13 cellular contexts compared by ENCODE assay signal in the genomic region with DNA sequence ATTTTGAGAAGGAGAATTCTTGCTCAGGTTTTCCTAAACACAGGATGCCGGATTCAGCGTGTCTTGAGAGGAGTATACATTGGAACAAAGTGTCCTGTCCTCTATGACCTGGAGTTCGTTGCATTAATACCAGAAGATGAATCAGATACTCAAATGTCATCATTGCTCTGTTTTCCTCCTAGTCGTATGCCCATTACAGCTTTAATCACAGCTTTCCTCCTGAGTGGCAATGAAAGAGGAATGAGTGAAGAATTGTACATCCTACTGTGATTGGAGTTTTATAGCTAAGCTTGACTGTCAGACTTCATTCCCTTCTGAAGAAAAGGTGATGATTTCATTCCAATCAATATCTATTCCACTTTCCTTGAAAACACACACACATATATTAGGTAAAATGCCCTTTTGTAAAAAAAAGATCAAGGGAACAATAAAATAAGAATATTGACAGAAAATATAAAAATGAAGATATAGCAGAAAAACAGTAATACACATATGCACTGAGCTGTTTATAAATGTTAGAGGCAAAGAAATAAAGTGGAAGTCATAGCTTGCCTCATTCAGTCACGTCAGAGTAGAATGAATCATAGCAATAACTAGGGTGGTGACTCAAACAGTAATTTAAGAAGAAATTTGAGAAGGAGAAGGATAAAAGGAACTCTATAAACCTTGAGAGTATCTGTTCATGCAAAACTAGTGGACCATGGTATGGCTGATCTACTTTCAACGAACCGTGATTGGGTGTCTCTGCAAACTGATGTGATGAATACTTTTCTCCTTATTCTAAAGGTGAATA.
DNase-seq lines count a peak whose midpoint lies in the region; ATAC-seq and TF ChIP-seq lines count a peak whose summit lies in the region.
"Had no signal": no experiment of that assay in that cellular context is flagged by ENCODE, and none has a peak within 500 bp of the region (broad histone marks: within the 10 kb centered on the region; RNA-seq: fewer than 3 reads in every experiment).

No MANE protein-coding gene starts in this region.

- peak overlapping the region; percentile 73; the same call in 1 of the 2 replicates for H3K4ac ChIP-seq in IMR-90 (ENCODE audit: low read depth, low read length)

- 0 out of 2 replicates have a peak overlapping the region, but pooled peaks have one; percentile 27 for H2AK5ac ChIP-seq in IMR-90 (ENCODE audit: low read depth, low read length)

- no peaks in the 10 kb centered on the region for H3K9me3 ChIP-seq in IMR-90 (ENCODE audit: control insufficient read depth, insufficient read depth, low read length)
- no peaks in the 10 kb centered on the region for H3K9me3 ChIP-seq in hepatocyte (ENCODE audit: low read depth)
- H3K9me3 ChIP-seq: Peyer's patch, suprapubic skin had no signal

- no peak overlapping the region for H3K27ac Mint-ChIP-seq in GM23338
- H3K27ac Mint-ChIP-seq: B cell had no signal

- no peaks in the 10 kb centered on the region for H3K27me3 ChIP-seq in ACC112 (ENCODE audit: insufficient read depth, low read length)
- H3K27me3 ChIP-seq in IMR-90 (ENCODE audit: control insufficient read depth, insufficient read depth, low read length): no peaks in the 10 kb centered on the region
- no peaks in the 10 kb centered on the region for H3K27me3 ChIP-seq in hepatocyte
- no peaks in the 10 kb centered on the region for H3K27me3 ChIP-seq in GM23338 (ENCODE audit: insufficient read depth)
- H3K27me3 ChIP-seq: Peyer's patch, suprapubic skin had no signal

- no peaks in the 10 kb centered on the region for H3K27me3 Mint-ChIP-seq in GM23338 (ENCODE audit: insufficient read depth, low read depth, poor library complexity)

- H2AK9ac ChIP-seq in IMR-90 (replicated peaks; ENCODE audit: low read depth, low read length, poor library complexity): no peak overlapping the region

- no peak overlapping the region; the same call in 1 of the 2 replicates for H3K14ac ChIP-seq in IMR-90 (replicated peaks; ENCODE audit: low read depth, low read length)

- dilution Hi-C loops in IMR-90 (cut with HindIII; ENCODE audit: low sequenced_read_pairs, unreplicated experiment): no loop called here

- no peaks in the 10 kb centered on the region for H3K9me3 Mint-ChIP-seq in GM23338

- no peaks in the 10 kb centered on the region for H3K79me1 ChIP-seq in IMR-90 (ENCODE audit: low read depth in 1 of 2, low read length in 2 of 2)

- BruUV-seq in IMR-90 (replicated peaks; lab: Mats Ljungman, UMichigan): no TSS peak

- no peak for TF ChIP-seq POLR2A in IMR-90 (IDR thresholded peaks at IDR 0.05; ENCODE audit: low read depth, low read length)

- peak overlapping the region; percentile 72 for H3K56ac ChIP-seq in IMR-90 (ENCODE audit: extremely low read depth, insufficient read depth, low read length)

- peak overlapping the region; percentile 93 for H2BK20ac ChIP-seq in IMR-90 (ENCODE audit: low read depth, low read length)

- H3K4me2 ChIP-seq in IMR-90 (ENCODE audit: low read depth, low read length): peak overlapping the region; percentile 80
- H3K4me2 ChIP-seq in hepatocyte: no peak overlapping the region
- no peak overlapping the region for H3K4me2 ChIP-seq in GM23338

- H3K9me2 ChIP-seq in hepatocyte (replicated peaks; ENCODE audit: insufficient read depth): no peaks in the 10 kb centered on the region
- H3K9me2 ChIP-seq in GM23338 (ENCODE audit: insufficient read depth): 0 out of 2 replicates have a peak, but pooled peaks cover 3% of the 10 kb centered on the region

- intact Hi-C loops in IMR-90 (cut with micrococcal nuclease): no loop called here

- H3K4me1 ChIP-seq in ACC112 (ENCODE audit: control insufficient read depth, insufficient read depth, low read length, unreplicated experiment): peaks cover 23% of the 10 kb centered on the region
- peaks cover 9% of the 10 kb centered on the region for H3K4me1 ChIP-seq in IMR-90 (ENCODE audit: control insufficient read depth, insufficient read depth, low read length)
- no peaks in the 10 kb centered on the region for H3K4me1 ChIP-seq in hepatocyte (ENCODE audit: insufficient read depth)
- H3K4me1 ChIP-seq in GM23338 (ENCODE audit: insufficient read depth): no peaks in the 10 kb centered on the region
- H3K4me1 ChIP-seq: Peyer's patch, suprapubic skin had no signal

- in situ Hi-C loops in IMR-90 (cut with MboI; ENCODE audit: low sequenced_read_pairs): no loop called here

- TF ChIP-seq CTCF in IMR-90 (conservative IDR thresholded peaks at IDR 0.05; ENCODE audit: low read depth, low read length): no peak
- TF ChIP-seq CTCF in WI38 (IDR thresholded peaks at IDR 0.05; ENCODE audit: low read depth, low read length): no peak
- TF ChIP-seq CTCF in hepatocyte (IDR thresholded peaks at IDR 0.05; ENCODE audit: poor library complexity): no peak
- TF ChIP-seq CTCF in GM23338 (conservative IDR thresholded peaks at IDR 0.05; ENCODE audit: low read depth in 2 of 2): no peak

- H4K5ac ChIP-seq in IMR-90 (ENCODE audit: low read depth, low read length): peak overlapping the region; percentile 35

- no peaks in the 10 kb centered on the region for H3K79me2 ChIP-seq in ACC112 (ENCODE audit: control insufficient read depth, insufficient read depth, low read length, unreplicated experiment)
- no peaks in the 10 kb centered on the region for H3K79me2 ChIP-seq in hepatocyte
- H3K79me2 ChIP-seq in GM23338 (replicated peaks; ENCODE audit: insufficient read depth): no peaks in the 10 kb centered on the region

- H3K4me1 Mint-ChIP-seq in GM23338: peaks cover 6% of the 10 kb centered on the region; the same call in 1 of the 3 replicates

- H3K9me1 ChIP-seq in IMR-90 (ENCODE audit: insufficient read depth, low read length): peaks cover 5% of the 10 kb centered on the region

- peak overlapping the region; percentile 99 for H2BK5ac ChIP-seq in IMR-90 (ENCODE audit: low read depth, low read length, poor library complexity, severe bottlenecking)

- H3K4me3 ChIP-seq in ACC112 (ENCODE audit: low read depth, low read length) (peak overlapping the region; percentile 58), IMR-90 (ENCODE audit: insufficient read depth, low read depth, low read length) (no peak overlapping the region; the same call in 1 of the 2 replicates), WI38 (ENCODE audit: low read depth, low read length) (peak overlapping the region; percentile 29; the same call in 1 of the 2 replicates), hepatocyte (no peak overlapping the region), GM23338 (no peak overlapping the region)
- H3K4me3 ChIP-seq: Peyer's patch, suprapubic skin had no signal

- H4K20me1 ChIP-seq in IMR-90 (ENCODE audit: insufficient read depth, low read length) (no peaks in the 10 kb centered on the region), hepatocyte (ENCODE audit: insufficient read depth, poor library complexity, severe bottlenecking) (no peaks in the 10 kb centered on the region), GM23338 (replicated peaks; ENCODE audit: insufficient read depth) (no peaks in the 10 kb centered on the region)

- H3K23ac ChIP-seq in IMR-90 (ENCODE audit: low read depth, low read length): peak overlapping the region; percentile 55; the same call in 1 of the 2 replicates

- H3K27ac ChIP-seq in ACC112 (ENCODE audit: low read depth, low read length) (peak overlapping the region; percentile 98), IMR-90 (ENCODE audit: insufficient read depth, low read length) (peak overlapping the region; percentile 57), hepatocyte (peak overlapping the region; percentile 39), GM23338 (ENCODE audit: low read depth) (no peak overlapping the region)
- H3K27ac ChIP-seq: Peyer's patch, suprapubic skin had no signal

- H2BK15ac ChIP-seq in IMR-90 (ENCODE audit: low read depth, low read length): peak overlapping the region; percentile 37

- no peaks in the 10 kb centered on the region for H3F3A ChIP-seq in GM23338 (replicated peaks; ENCODE audit: low read depth)

- peak overlapping the region; percentile 92 for H2BK120ac ChIP-seq in IMR-90 (ENCODE audit: low read depth, low read length)

- DNase-seq in IMR-90 (peak; percentile 95), hepatocyte (ENCODE audit: low spot score) (peak; percentile 10), GM23338 (ENCODE audit: low spot score) (no peak)
- DNase-seq in activated T-cell treated with anti-CD3 and anti-CD28 coated beads, Interleukin-2, amount 50 U/mL, for 48 hours: no peak
- DNase-seq: activated CD8-positive, alpha-beta memory T cell treated with anti-CD3 and anti-CD28 coated beads for 24 hours; Karpas-422; Peyer's patch had no signal

- peak overlapping the region; percentile 89 for H3K18ac ChIP-seq in IMR-90 (ENCODE audit: low read depth, low read length)

- H3K4me3 Mint-ChIP-seq in GM23338: no peak overlapping the region
- H3K4me3 Mint-ChIP-seq: B cell had no signal

- H3K9ac ChIP-seq in IMR-90 (ENCODE audit: low read depth, low read length): peak overlapping the region; percentile 8; the same call in 1 of the 2 replicates

- POLR2A ChIA-PET in IMR-90 (lab: Charles Lee; ENCODE audit: unreplicated experiment): no interaction called here

- no peaks in the 10 kb centered on the region for H3K36me3 ChIP-seq in ACC112 (ENCODE audit: insufficient read depth, low read length)
- H3K36me3 ChIP-seq in IMR-90 (ENCODE audit: control insufficient read depth, insufficient read depth, low read length): no peaks in the 10 kb centered on the region
- H3K36me3 ChIP-seq in hepatocyte (replicated peaks; ENCODE audit: insufficient read depth, low read depth): no peaks in the 10 kb centered on the region
- H3K36me3 ChIP-seq in GM23338 (ENCODE audit: insufficient read depth): no peaks in the 10 kb centered on the region
- H3K36me3 ChIP-seq: Peyer's patch, suprapubic skin had no signal

- no peaks in the 10 kb centered on the region for H3K36me3 Mint-ChIP-seq in GM23338 (ENCODE audit: low read depth)

- peak overlapping the region; percentile 43 for H4K91ac ChIP-seq in IMR-90 (ENCODE audit: insufficient read depth, low read depth, low read length)

- ATAC-seq in IMR-90 (ENCODE audit: low read depth) (peak; percentile 91), GM23338 (no peak), GM21390 (IDR thresholded peaks at IDR 0.05; ENCODE audit: unreplicated experiment) (no peak), HG03097 (IDR thresholded peaks at IDR 0.05; ENCODE audit: low FRiP score, unreplicated experiment) (no peak)

- CTCF ChIA-PET in IMR-90 (lab: Yijun Ruan, JAX): interaction anchor here (0.7 kb wide), 1 partner anchor 14 kb away, joined by 3 read pairs; no protein-coding TSS in a partner anchor

- peak overlapping the region; percentile 15 for H2AFZ ChIP-seq in ACC112 (ENCODE audit: low read length, unreplicated experiment)
- no peak overlapping the region for H2AFZ ChIP-seq in IMR-90 (replicated peaks; ENCODE audit: low read length, poor library complexity)
- H2AFZ ChIP-seq in hepatocyte: no peak overlapping the region
- no peak overlapping the region for H2AFZ ChIP-seq in GM23338

- peak overlapping the region; percentile 11 to 64; a peak in 3 of 4 replicates for H4K8ac ChIP-seq in IMR-90 (ENCODE audit: low read depth in 2 of 2, low read length in 2 of 2)

- WGBS in IMR-90 (ENCODE audit: extremely low coverage in 2 of 2, insufficient read length in 1 of 2), 2 experiments: no CpG with 5 or more reads among the region's 7 CpGs
- WGBS in hepatocyte (ENCODE audit: low lambda C conversion rate, missing lambda C conversion rate): 76% methylated on average over 7 of the region's 7 CpGs

- no peak for TF ChIP-seq RAD21 in IMR-90 (IDR thresholded peaks at IDR 0.05; ENCODE audit: low read length)

TF ChIP-seq in GM23338, 12 proteins besides CTCF, POLR2A, EP300 and RAD21 (continues in another document):
- TF ChIP-seq EZH2 (IDR thresholded peaks at IDR 0.05; ENCODE audit: low read depth, unreplicated experiment) (no peak), ZNF114 (CRISPR knock-in tag; IDR thresholded peaks at IDR 0.05) (no peak)

Comparison
In these comparisons a context has a peak if more than half of its experiments do, and no peak if none do; other contexts are left out.
1. H3K4me3 ChIP-seq: peak in ACC112 (single experiment) and WI38 (single experiment); none in IMR-90 (single experiment), hepatocyte (single experiment) and GM23338 (single experiment).
2. DNase-seq: peak in IMR-90 (single experiment) and hepatocyte (single experiment); none in activated T-cell treated with anti-CD3 and anti-CD28 coated beads, Interleukin-2, amount 50 U/mL, for 48 hours (0 of 2) and GM23338 (single experiment).